In the genomic region with DNA sequence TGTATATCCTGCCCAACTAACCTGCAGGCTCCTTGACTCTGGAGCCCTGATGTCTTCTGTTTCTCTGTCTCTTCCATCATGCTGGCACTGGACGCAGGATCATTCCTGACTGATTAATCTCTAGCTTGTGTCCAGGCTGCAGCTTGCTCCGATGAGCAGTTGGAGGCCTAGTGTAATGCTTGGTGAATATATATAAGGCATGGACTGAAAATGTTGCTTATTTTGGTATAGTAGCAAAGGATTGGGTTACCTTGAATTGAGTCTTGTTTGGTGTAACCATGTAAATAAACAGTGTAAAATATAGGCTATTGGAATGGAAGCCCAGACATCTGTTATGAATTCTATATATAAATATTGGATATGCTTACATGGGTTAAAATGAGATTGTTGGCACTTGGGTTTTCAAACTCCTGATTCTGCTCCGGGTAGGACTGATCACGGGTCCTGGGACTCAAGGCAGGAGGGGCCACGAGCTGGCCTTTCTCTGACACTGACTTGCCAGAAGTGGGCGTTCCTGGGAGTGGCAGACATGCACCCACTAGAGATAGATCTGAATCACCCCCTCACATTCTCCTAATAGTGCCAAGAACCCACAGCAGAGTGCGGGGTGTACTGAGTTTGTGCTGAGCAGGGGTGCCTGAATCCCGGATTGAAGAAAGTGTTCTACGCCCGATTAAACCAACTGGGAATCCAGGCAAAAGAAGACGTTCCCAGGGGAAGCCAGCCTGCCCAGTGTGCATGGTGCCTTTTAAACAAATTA, we compare ENCODE assay signal across 11 cellular contexts. TPM values are rescaled to one million over a fixed set of nuclear protein-coding genes. Genes with fewer than 3 reads are reported as not detected.
DNase-seq lines count a peak whose midpoint lies in the region; FAIRE-seq and TF ChIP-seq lines count a peak whose summit lies in the region.
"Had no signal": no experiment of that assay in that cellular context is flagged by ENCODE, and none has a peak within 500 bp of the region (broad histone marks: within the 10 kb centered on the region; RNA-seq: fewer than 3 reads in every experiment).

No MANE protein-coding gene starts in this region.

- peak overlapping the region in 1 of 3 experiments; percentile 36 for H3K4me3 ChIP-seq in keratinocyte (ENCODE audit: control insufficient read depth in 2 of 3, extremely low read depth in 1 of 3, insufficient read depth in 2 of 3, low read depth in 1 of 3, low read length in 3 of 3)
- no peak overlapping the region for H3K4me3 ChIP-seq in tibial artery

- FAIRE-seq in keratinocyte (lab: Jason Lieb, UNC) (no peak), D721Med (lab: Jason Lieb, UNC) (no peak)
- FAIRE-seq: frontal cortex had no signal

- H2AFZ ChIP-seq in keratinocyte (ENCODE audit: control insufficient read depth, low read length): peak overlapping the region; percentile 37

- dilution Hi-C loops in keratinocyte (cut with MboI; ENCODE audit: extremely low pct_ligation_motif_present, low sequenced_read_pairs): no loop called here

- peak overlapping the region; percentile 16 for H3K27ac Mint-ChIP-seq in activated CD4-positive, alpha-beta memory T cell treated with anti-CD3 and anti-CD28 coated beads, Interleukin-2, amount 10 ng/mL, durations not matched to agents 7 days and 5 days
- H3K27ac Mint-ChIP-seq in activated CD4-positive, alpha-beta memory T cell treated with anti-CD3 and anti-CD28 coated beads for 36 hours: no peak overlapping the region

- peaks cover 4% of the 10 kb centered on the region for H3K36me3 Mint-ChIP-seq in activated CD4-positive, alpha-beta memory T cell treated with anti-CD3 and anti-CD28 coated beads, Interleukin-2, amount 10 ng/mL, durations not matched to agents 7 days and 5 days (ENCODE audit: low read depth)
- H3K36me3 Mint-ChIP-seq in activated CD4-positive, alpha-beta memory T cell treated with anti-CD3 and anti-CD28 coated beads for 36 hours: no peaks in the 10 kb centered on the region

- H3K4me1 Mint-ChIP-seq in activated CD4-positive, alpha-beta memory T cell treated with anti-CD3 and anti-CD28 coated beads, Interleukin-2, amount 10 ng/mL, durations not matched to agents 7 days and 5 days: peaks cover 66% of the 10 kb centered on the region
- H3K4me1 Mint-ChIP-seq in activated CD4-positive, alpha-beta memory T cell treated with anti-CD3 and anti-CD28 coated beads for 36 hours (ENCODE audit: low read depth): peaks cover 42% of the 10 kb centered on the region

- no peaks in the 10 kb centered on the region for H3K27me3 ChIP-seq in keratinocyte (ENCODE audit: control insufficient read depth, extremely low read depth, insufficient read depth, low read length)
- no peaks in the 10 kb centered on the region for H3K27me3 ChIP-seq in tibial artery

- DNase-seq in activated CD4-positive, alpha-beta memory T cell treated with anti-CD3 and anti-CD28 coated beads, Interleukin-2, amount 10 ng/mL, durations not matched to agents 7 days and 5 days: no peak
- no peak for DNase-seq in activated CD4-positive, alpha-beta memory T cell treated with anti-CD3 and anti-CD28 coated beads for 36 hours
- peak; percentile 39 for DNase-seq in brain pericyte (ENCODE audit: low read depth, low spot score)
- DNase-seq in keratinocyte (ENCODE audit: low read depth, low spot score): peak; percentile 68
- peak; percentile 78 to 91 for DNase-seq in tibial artery
- DNase-seq in LoVo (ENCODE audit: low spot score): no peak
- no peak for DNase-seq in D721Med (ENCODE audit: insufficient read length, low spot score)
- no peak for DNase-seq in NCI-H345 treated with DMSO at 0.1 percent for 48 hours (lab: John Stamatoyannopoulos, UW; ENCODE audit: unreplicated experiment)
- DNase-seq: MM.1S, SHP77 treated with DMSO at 0.1 percent for 48 hours had no signal

- TF ChIP-seq CTCF in keratinocyte (optimal IDR thresholded peaks at IDR 0.05 in 1 of 3, IDR thresholded peaks at IDR 0.05 in 1 of 3, conservative IDR thresholded peaks at IDR 0.05 in 1 of 3; ENCODE audit: extremely low read depth in 1 of 3, insufficient read depth in 2 of 3, low read length in 3 of 3): no peak
- no peak for TF ChIP-seq CTCF in tibial artery (IDR thresholded peaks at IDR 0.05)
- TF ChIP-seq CTCF in D721Med (IDR thresholded peaks at IDR 0.05; ENCODE audit: insufficient read depth, missing control alignments): no peak

- no peaks in the 10 kb centered on the region for H3K9me3 Mint-ChIP-seq in activated CD4-positive, alpha-beta memory T cell treated with anti-CD3 and anti-CD28 coated beads, Interleukin-2, amount 10 ng/mL, durations not matched to agents 7 days and 5 days
- no peaks in the 10 kb centered on the region for H3K9me3 Mint-ChIP-seq in activated CD4-positive, alpha-beta memory T cell treated with anti-CD3 and anti-CD28 coated beads for 36 hours

- no peak overlapping the region for H3K4me3 Mint-ChIP-seq in activated CD4-positive, alpha-beta memory T cell treated with anti-CD3 and anti-CD28 coated beads, Interleukin-2, amount 10 ng/mL, durations not matched to agents 7 days and 5 days
- H3K4me3 Mint-ChIP-seq in activated CD4-positive, alpha-beta memory T cell treated with anti-CD3 and anti-CD28 coated beads for 36 hours: no peak overlapping the region

- H3K4me1 ChIP-seq in keratinocyte (ENCODE audit: control insufficient read depth, extremely low read depth, insufficient read depth, low read length): peaks cover 49% of the 10 kb centered on the region
- H3K4me1 ChIP-seq in tibial artery: peaks cover 6 to 90% (median 66%) of the 10 kb centered on the region in 4 donors

- peaks cover 26% of the 10 kb centered on the region for H3K79me2 ChIP-seq in keratinocyte (ENCODE audit: control insufficient read depth, insufficient read depth, low read length)

- H3K27ac ChIP-seq in keratinocyte (ENCODE audit: control insufficient read depth, insufficient read depth, low read length): peak overlapping the region; percentile 84
- peak overlapping the region; percentile 70 to 83 for H3K27ac ChIP-seq in tibial artery

- CTCF ChIA-PET in activated CD4-positive, alpha-beta memory T cell treated with anti-CD3 and anti-CD28 coated beads, Interleukin-2, amount 10 ng/mL, durations not matched to agents 7 days and 5 days (lab: Charles Lee): no interaction called here
- CTCF ChIA-PET in activated CD4-positive, alpha-beta memory T cell treated with anti-CD3 and anti-CD28 coated beads for 36 hours (lab: Charles Lee): no interaction called here

- peak overlapping the region; percentile 85 for H3K4me2 ChIP-seq in keratinocyte (ENCODE audit: control insufficient read depth, extremely low read depth, insufficient read depth, low read depth, low read length)

- peaks cover 4% of the 10 kb centered on the region for H4K20me1 ChIP-seq in keratinocyte (ENCODE audit: control insufficient read depth, extremely low read depth, insufficient read depth, low read length)

- POLR2A ChIA-PET in activated CD4-positive, alpha-beta memory T cell treated with anti-CD3 and anti-CD28 coated beads, Interleukin-2, amount 10 ng/mL, durations not matched to agents 7 days and 5 days (lab: Charles Lee): interaction anchor here (1.1 to 1.3 kb wide), 2 partner anchors 10 to 67 kb away, joined by 3 read pairs; partner anchors contain the start of gene C11orf24
- POLR2A ChIA-PET in activated CD4-positive, alpha-beta memory T cell treated with anti-CD3 and anti-CD28 coated beads for 36 hours (lab: Charles Lee): no interaction called here

- H3K9me1 ChIP-seq in keratinocyte (ENCODE audit: control insufficient read depth, extremely low read depth, insufficient read depth, low read length): no peaks in the 10 kb centered on the region

- intact Hi-C loops in activated CD4-positive, alpha-beta memory T cell treated with anti-CD3 and anti-CD28 coated beads for 36 hours (cut with micrococcal nuclease): no loop called here
- intact Hi-C loops in tibial artery (cut with DNase I; ENCODE audit: low total_unique reads): no loop called here

- peak overlapping the region; percentile 69 for H3K9ac ChIP-seq in keratinocyte (ENCODE audit: control insufficient read depth, extremely low read depth, insufficient read depth, low read length)

- H3K9me3 ChIP-seq in keratinocyte (ENCODE audit: control insufficient read depth, low read depth, low read length) (no peaks in the 10 kb centered on the region), tibial artery (no peaks in the 10 kb centered on the region)

- no peaks in the 10 kb centered on the region for H3K36me3 ChIP-seq in keratinocyte (ENCODE audit: control insufficient read depth in 2 of 2, extremely low read depth in 1 of 2, insufficient read depth in 2 of 2, low read length in 2 of 2)
- H3K36me3 ChIP-seq in tibial artery: no peaks in the 10 kb centered on the region

- no peaks in the 10 kb centered on the region for H3K27me3 Mint-ChIP-seq in activated CD4-positive, alpha-beta memory T cell treated with anti-CD3 and anti-CD28 coated beads, Interleukin-2, amount 10 ng/mL, durations not matched to agents 7 days and 5 days
- no peaks in the 10 kb centered on the region for H3K27me3 Mint-ChIP-seq in activated CD4-positive, alpha-beta memory T cell treated with anti-CD3 and anti-CD28 coated beads for 36 hours

RNA-seq across cellular contexts. Expression of gene LRP5, which starts 25.8 kb away (rescaled TPM):
- 10 to 100 TPM; 12.3 to 13.5 TPM for total RNA-seq in activated CD4-positive, alpha-beta memory T cell treated with anti-CD3 and anti-CD28 coated beads, Interleukin-2, amount 10 ng/mL, durations not matched to agents 7 days and 5 days
- 1 to 10 TPM; 6.1 to 7.6 TPM for total RNA-seq in activated CD4-positive, alpha-beta memory T cell treated with anti-CD3 and anti-CD28 coated beads for 36 hours
- polyA plus RNA-seq in keratinocyte: 6.6 to 8.6 TPM (median 8.0 TPM) in 3 replicates
- 13.1 TPM for polyA plus RNA-seq in keratinocyte (2011; ENCODE audit: low read depth)
- polyA plus RNA-seq in keratinocyte (2011; cell fraction: cytosol; rRNA removed): 2.2 and 7.4 TPM in 2 replicates
- 15.3 and 24.0 TPM in 2 replicates for polyA plus RNA-seq in keratinocyte (2011; cell fraction: nucleus; rRNA removed)
- 11.8 and 23.0 TPM in 2 replicates for polyA plus RNA-seq in keratinocyte (2012; ENCODE audit: low replicate concordance)
- polyA minus RNA-seq in keratinocyte: 16.9 to 44.7 TPM (median 20.8 TPM) in 3 replicates
- polyA minus RNA-seq in keratinocyte (2011; cell fraction: cytosol; rRNA and poly(A)+ RNA removed): 23.6 TPM
- polyA minus RNA-seq in keratinocyte (2011; cell fraction: nucleus; rRNA and poly(A)+ RNA removed): 41.5 and 46.4 TPM in 2 replicates

Comparison
In these comparisons a context has a peak if more than half of its experiments do, and no peak if none do; other contexts are left out.
1. DNase-seq: peak in brain pericyte (single experiment), keratinocyte (single experiment) and tibial artery (2 of 2); none in activated CD4-positive, alpha-beta memory T cell treated with anti-CD3 and anti-CD28 coated beads, Interleukin-2, amount 10 ng/mL, durations not matched to agents 7 days and 5 days (single experiment), activated CD4-positive, alpha-beta memory T cell treated with anti-CD3 and anti-CD28 coated beads for 36 hours (single experiment), LoVo (single experiment), D721Med (single experiment) and NCI-H345 treated with DMSO at 0.1 percent for 48 hours (single experiment).